8 cellular contexts compared by ENCODE assay signal in the genomic region with DNA sequence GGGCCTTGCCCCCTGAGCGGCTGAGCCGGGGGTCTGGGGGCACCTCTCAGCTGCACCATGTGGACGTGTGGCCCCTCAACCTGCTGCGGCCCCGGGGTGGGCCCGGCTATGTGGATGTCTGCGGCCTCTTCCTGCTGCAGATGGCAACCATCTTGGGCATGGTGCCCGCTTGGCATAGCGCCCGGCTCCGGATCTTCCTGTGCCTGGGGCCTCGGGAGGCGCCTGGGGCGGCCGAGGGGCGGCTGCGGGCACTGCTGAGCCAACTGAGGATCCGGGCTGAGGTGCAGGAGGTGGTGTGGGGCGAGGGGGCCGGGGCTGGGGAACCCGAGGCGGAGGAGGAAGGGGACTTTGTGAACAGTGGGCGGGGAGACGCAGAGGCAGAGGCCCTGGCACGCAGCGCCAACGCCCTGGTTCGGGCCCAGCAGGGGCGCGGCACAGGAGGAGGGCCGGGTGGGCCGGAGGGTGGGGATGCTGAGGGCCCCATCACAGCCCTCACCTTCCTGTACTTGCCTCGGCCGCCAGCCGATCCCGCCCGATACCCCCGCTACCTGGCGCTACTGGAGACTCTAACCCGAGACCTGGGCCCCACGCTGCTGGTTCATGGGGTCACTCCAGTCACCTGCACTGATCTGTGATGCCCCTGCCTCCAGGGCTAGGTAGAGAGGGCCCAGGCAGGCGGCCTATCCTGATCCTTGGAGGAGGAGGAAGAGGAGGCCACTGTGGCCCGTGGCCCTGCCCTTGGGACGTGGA. TPM values are rescaled to one million over a fixed set of nuclear protein-coding genes. Genes with fewer than 3 reads are reported as not detected.
DNase-seq lines count a peak whose midpoint lies in the region; ATAC-seq, FAIRE-seq and TF ChIP-seq lines count a peak whose summit lies in the region.

No MANE protein-coding gene starts in this region.

- no peaks in the 10 kb centered on the region for H3K9me3 Mint-ChIP-seq in astrocyte (ENCODE audit: unreplicated experiment)

- H3K27me3 Mint-ChIP-seq in astrocyte (ENCODE audit: low read depth, unreplicated experiment): no peaks in the 10 kb centered on the region

- WGBS in liver: 72% methylated on average over 44 of the region's 44 CpGs

- TF ChIP-seq CTCF in astrocyte (IDR thresholded peaks at IDR 0.05; ENCODE audit: insufficient read depth, low read depth, low read length) (no peak), liver (IDR thresholded peaks at IDR 0.05; ENCODE audit: low read depth, low read length, missing input control) (no peak)

- peaks cover 20% of the 10 kb centered on the region for H3K36me3 Mint-ChIP-seq in astrocyte (ENCODE audit: low read depth, unreplicated experiment)

- H3K79me2 ChIP-seq in astrocyte (ENCODE audit: insufficient read depth, low read length): peaks cover 44% of the 10 kb centered on the region

- H3K4me2 ChIP-seq in astrocyte (ENCODE audit: low read length): peak overlapping the region; percentile 97

- peaks cover 9% of the 10 kb centered on the region for H4K20me1 ChIP-seq in astrocyte (ENCODE audit: insufficient read depth, low read length)

- peaks cover 7% of the 10 kb centered on the region for H3K4me1 Mint-ChIP-seq in astrocyte (ENCODE audit: low read depth, unreplicated experiment)

- H3K27ac ChIP-seq in astrocyte (ENCODE audit: low read depth, low read length) (peak overlapping the region; percentile 95), liver (ENCODE audit: low read depth in 1 of 2, low read length in 2 of 2) (peak overlapping the region; percentile 92 to 99), subcutaneous abdominal adipose tissue (ENCODE audit: low read depth, low read length) (peak overlapping the region; percentile 97)

- peaks cover 36% of the 10 kb centered on the region for H3K4me1 ChIP-seq in astrocyte (ENCODE audit: insufficient read depth, low read length)
- peaks cover 13 to 36% (median 20%) of the 10 kb centered on the region in 4 donors for H3K4me1 ChIP-seq in liver (ENCODE audit: control insufficient read depth in 4 of 4, insufficient read depth in 4 of 4, low read length in 3 of 4)
- H3K4me1 ChIP-seq in subcutaneous abdominal adipose tissue (ENCODE audit: control insufficient read depth in 5 of 5, insufficient read depth in 5 of 5, low read length in 5 of 5): peaks cover 5 to 48% (median 42%) of the 10 kb centered on the region in 5 donors

- H3K27ac Mint-ChIP-seq in astrocyte (ENCODE audit: unreplicated experiment): no peak overlapping the region

- H3K27me3 ChIP-seq in astrocyte (ENCODE audit: insufficient read depth, low read length) (no peaks in the 10 kb centered on the region), liver (ENCODE audit: control insufficient read depth in 4 of 4, insufficient read depth in 4 of 4, low read length in 3 of 4) (no peaks in the 10 kb centered on the region), subcutaneous abdominal adipose tissue (ENCODE audit: control insufficient read depth in 5 of 5, insufficient read depth in 4 of 5, low read length in 5 of 5) (no peaks in the 10 kb centered on the region)

- H3K36me3 ChIP-seq in astrocyte (ENCODE audit: insufficient read depth, low read length) (peaks cover 7% of the 10 kb centered on the region), liver (ENCODE audit: control insufficient read depth in 4 of 4, insufficient read depth in 3 of 4, low read depth in 1 of 4, low read length in 3 of 4) (peaks cover 2 to 10% (median 6%) of the 10 kb centered on the region in 4 donors), subcutaneous abdominal adipose tissue (ENCODE audit: control insufficient read depth in 5 of 5, insufficient read depth in 5 of 5, low read length in 5 of 5) (peaks cover 2 to 34% (median 15%) of the 10 kb centered on the region in 5 donors)

- H3K4me3 ChIP-seq in astrocyte (ENCODE audit: insufficient read depth, low read depth, low read length) (peak overlapping the region; percentile 85), liver (ENCODE audit: low read depth in 1 of 3, low read length in 3 of 3) (no peak overlapping the region), subcutaneous abdominal adipose tissue (ENCODE audit: low read depth in 1 of 5, low read length in 5 of 5) (peak overlapping the region in 4 of 5 donors; percentile 76 to 92 (median 86))

- H2AFZ ChIP-seq in astrocyte (ENCODE audit: low read depth, low read length): no peak overlapping the region

- no peak for TF ChIP-seq RAD21 in liver (IDR thresholded peaks at IDR 0.05)

- no peak for ATAC-seq in HG03457 (IDR thresholded peaks at IDR 0.05; ENCODE audit: unreplicated experiment)

- H3K4me3 Mint-ChIP-seq in astrocyte (ENCODE audit: unreplicated experiment): no peak overlapping the region

- DNase-seq in DMS 273 treated with DMSO at 0.1 percent for 48 hours (lab: John Stamatoyannopoulos, UW) (peak; percentile 76), NCI-H2171 (lab: John Stamatoyannopoulos, UW) (peak; percentile 62), astrocyte (ENCODE audit: low read depth) (no peak), dedifferentiated amniotic fluid mesenchymal stem cell (ENCODE audit: extremely low spot score) (no peak), NCI-H128 (lab: John Stamatoyannopoulos, UW; ENCODE audit: unreplicated experiment) (no peak)

- no peak for FAIRE-seq in astrocyte (lab: Jason Lieb, UNC)

- H3K9me3 ChIP-seq in astrocyte (ENCODE audit: insufficient read depth, low read depth, low read length) (no peaks in the 10 kb centered on the region), liver (ENCODE audit: control insufficient read depth in 4 of 4, low read length in 3 of 4) (no peaks in the 10 kb centered on the region), subcutaneous abdominal adipose tissue (ENCODE audit: control insufficient read depth in 5 of 5, low read length in 5 of 5) (no peaks in the 10 kb centered on the region)

- peak overlapping the region; percentile 98 for H3K9ac ChIP-seq in astrocyte (ENCODE audit: low read length)
- no peak overlapping the region for H3K9ac ChIP-seq in liver (ENCODE audit: low read depth in 1 of 2, low read length in 2 of 2)
- H3K9ac ChIP-seq in subcutaneous abdominal adipose tissue (ENCODE audit: low read length in 5 of 5): peak overlapping the region in 4 of 5 donors; percentile 92 to 100 (median 98)

TF ChIP-seq in liver, 16 proteins besides CTCF, POLR2A, EP300 and RAD21 (continues in another document):
- TF ChIP-seq FOXA1 (IDR thresholded peaks at IDR 0.05) (no peak), NR2F2 (IDR thresholded peaks at IDR 0.05) (no peak), TAF1 (conservative IDR thresholded peaks at IDR 0.05) (no peak), EGR1 (IDR thresholded peaks at IDR 0.05; ENCODE audit: low read depth in 2 of 2) (no peak), SP1 (IDR thresholded peaks at IDR 0.05) (no peak), FOXA2 (IDR thresholded peaks at IDR 0.05) (no peak), JUND (IDR thresholded peaks at IDR 0.05) (no peak)
- TF ChIP-seq, protein P1, sequence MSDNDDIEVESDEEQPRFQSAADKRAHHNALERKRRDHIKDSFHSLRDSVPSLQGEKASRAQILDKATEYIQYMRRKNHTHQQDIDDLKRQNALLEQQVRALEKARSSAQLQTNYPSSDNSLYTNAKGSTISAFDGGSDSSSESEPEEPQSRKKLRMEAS (IDR thresholded peaks at IDR 0.05): no peak
- TF ChIP-seq, protein P2, sequence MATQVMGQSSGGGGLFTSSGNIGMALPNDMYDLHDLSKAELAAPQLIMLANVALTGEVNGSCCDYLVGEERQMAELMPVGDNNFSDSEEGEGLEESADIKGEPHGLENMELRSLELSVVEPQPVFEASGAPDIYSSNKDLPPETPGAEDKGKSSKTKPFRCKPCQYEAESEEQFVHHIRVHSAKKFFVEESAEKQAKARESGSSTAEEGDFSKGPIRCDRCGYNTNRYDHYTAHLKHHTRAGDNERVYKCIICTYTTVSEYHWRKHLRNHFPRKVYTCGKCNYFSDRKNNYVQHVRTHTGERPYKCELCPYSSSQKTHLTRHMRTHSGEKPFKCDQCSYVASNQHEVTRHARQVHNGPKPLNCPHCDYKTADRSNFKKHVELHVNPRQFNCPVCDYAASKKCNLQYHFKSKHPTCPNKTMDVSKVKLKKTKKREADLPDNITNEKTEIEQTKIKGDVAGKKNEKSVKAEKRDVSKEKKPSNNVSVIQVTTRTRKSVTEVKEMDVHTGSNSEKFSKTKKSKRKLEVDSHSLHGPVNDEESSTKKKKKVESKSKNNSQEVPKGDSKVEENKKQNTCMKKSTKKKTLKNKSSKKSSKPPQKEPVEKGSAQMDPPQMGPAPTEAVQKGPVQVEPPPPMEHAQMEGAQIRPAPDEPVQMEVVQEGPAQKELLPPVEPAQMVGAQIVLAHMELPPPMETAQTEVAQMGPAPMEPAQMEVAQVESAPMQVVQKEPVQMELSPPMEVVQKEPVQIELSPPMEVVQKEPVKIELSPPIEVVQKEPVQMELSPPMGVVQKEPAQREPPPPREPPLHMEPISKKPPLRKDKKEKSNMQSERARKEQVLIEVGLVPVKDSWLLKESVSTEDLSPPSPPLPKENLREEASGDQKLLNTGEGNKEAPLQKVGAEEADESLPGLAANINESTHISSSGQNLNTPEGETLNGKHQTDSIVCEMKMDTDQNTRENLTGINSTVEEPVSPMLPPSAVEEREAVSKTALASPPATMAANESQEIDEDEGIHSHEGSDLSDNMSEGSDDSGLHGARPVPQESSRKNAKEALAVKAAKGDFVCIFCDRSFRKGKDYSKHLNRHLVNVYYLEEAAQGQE (IDR thresholded peaks at IDR 0.05): no peak
- TF ChIP-seq, protein P3, sequence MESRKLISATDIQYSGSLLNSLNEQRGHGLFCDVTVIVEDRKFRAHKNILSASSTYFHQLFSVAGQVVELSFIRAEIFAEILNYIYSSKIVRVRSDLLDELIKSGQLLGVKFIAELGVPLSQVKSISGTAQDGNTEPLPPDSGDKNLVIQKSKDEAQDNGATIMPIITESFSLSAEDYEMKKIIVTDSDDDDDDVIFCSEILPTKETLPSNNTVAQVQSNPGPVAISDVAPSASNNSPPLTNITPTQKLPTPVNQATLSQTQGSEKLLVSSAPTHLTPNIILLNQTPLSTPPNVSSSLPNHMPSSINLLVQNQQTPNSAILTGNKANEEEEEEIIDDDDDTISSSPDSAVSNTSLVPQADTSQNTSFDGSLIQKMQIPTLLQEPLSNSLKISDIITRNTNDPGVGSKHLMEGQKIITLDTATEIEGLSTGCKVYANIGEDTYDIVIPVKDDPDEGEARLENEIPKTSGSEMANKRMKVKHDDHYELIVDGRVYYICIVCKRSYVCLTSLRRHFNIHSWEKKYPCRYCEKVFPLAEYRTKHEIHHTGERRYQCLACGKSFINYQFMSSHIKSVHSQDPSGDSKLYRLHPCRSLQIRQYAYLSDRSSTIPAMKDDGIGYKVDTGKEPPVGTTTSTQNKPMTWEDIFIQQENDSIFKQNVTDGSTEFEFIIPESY (IDR thresholded peaks at IDR 0.05): no peak

RNA-seq across cellular contexts. Expression of a gene that starts 1.0 kb away (rescaled TPM):
- total RNA-seq in astrocyte (86.9 and 99.9 TPM in 2 replicates), liver (10 to 100 TPM; 14.6 to 18.6 TPM)
- polyA plus RNA-seq in liver: 10 to 100 TPM; 17.7 to 30.7 TPM

RNA-seq across cellular contexts. Expression of a gene that starts 8.8 kb away (rescaled TPM):
- total RNA-seq in astrocyte: 112 and 118 TPM in 2 replicates
- 10 to 100 TPM; 28.6 to 45.0 TPM for total RNA-seq in liver
- 10 to 100 TPM; 27.2 to 32.1 TPM for polyA plus RNA-seq in liver

RNA-seq across cellular contexts. Expression of a gene that starts 13.6 kb away (rescaled TPM):
- 26.7 and 30.5 TPM in 2 replicates for total RNA-seq in astrocyte
- total RNA-seq in liver: 10 to 100 TPM; 10.5 to 17.2 TPM
- 1 to 10 TPM; 1.8 to 8.4 TPM for polyA plus RNA-seq in liver

RNA-seq across cellular contexts. Expression of a gene that starts 23.4 kb away (rescaled TPM):
- total RNA-seq in astrocyte (2.7 and 3.3 TPM in 2 replicates), liver (1 to 10 TPM; 3.1 to 4.9 TPM)
- polyA plus RNA-seq in liver: 1 to 10 TPM; 2.3 to 3.4 TPM

RNA-seq across cellular contexts. Expression of a gene that starts 29.5 kb away (rescaled TPM):
- total RNA-seq in astrocyte (12.1 and 18.9 TPM in 2 replicates), liver (10 to 100 TPM in 1 of 2 donors, under 1 TPM in 1; 0.25 to 17.6 TPM)
- under 1 TPM; 0.15 to 0.17 TPM for polyA plus RNA-seq in liver

Comparison
In these comparisons a context has a peak if more than half of its experiments do, and no peak if none do; other contexts are left out.
1. DNase-seq: peak in DMS 273 treated with DMSO at 0.1 percent for 48 hours (single experiment) and NCI-H2171 (single experiment); none in astrocyte (single experiment), dedifferentiated amniotic fluid mesenchymal stem cell (single experiment) and NCI-H128 (single experiment).
2. H3K4me3 ChIP-seq: peak in astrocyte (single experiment) and subcutaneous abdominal adipose tissue (4 of 5); none in liver (0 of 3).
3. H3K9ac ChIP-seq: peak in astrocyte (single experiment) and subcutaneous abdominal adipose tissue (4 of 5); none in liver (0 of 2).
4. Peak in every context shown above with its lines, with median percentiles within 50 percentile points of each other: H3K27ac ChIP-seq.